16 cellular contexts compared by ENCODE assay signal in genomic region chr2:1836321-1836860, GRCh38.
"Had no signal": no experiment of that assay in that cellular context is flagged by ENCODE, and none has a peak within 500 bp of the region (broad histone marks: within the 10 kb centered on the region; RNA-seq: fewer than 3 reads in every experiment).

No MANE protein-coding gene starts in this region.

- H3K27ac Mint-ChIP-seq: naive thymus-derived CD4-positive, alpha-beta T cell; nephron progenitor cell; stimulated activated effector memory CD8-positive, alpha-beta T cell treated with anti-CD3 and anti-CD28 coated beads, Interleukin-12 subunit alpha, Interleukin-12 subunit beta, amount 100 ng/mL, for 72 hours; stimulated activated naive CD8-positive, alpha-beta T cell treated with anti-CD3 and anti-CD28 coated beads, Interleukin-15, Interleukin-2, amounts not matched to agents 100 ng/mL and 50 ng/mL, for 24 hours had no signal

- DNase-seq: effector memory CD4-positive, alpha-beta T cell; gastrocnemius medialis; mammary epithelial cell; naive thymus-derived CD4-positive, alpha-beta T cell; nephron progenitor cell; ovary; retina; stimulated activated CD4-positive, alpha-beta T cell treated with anti-CD3 and anti-CD28 coated beads, Interleukin-4, amount 100 ng/mL, for 1 hour; stimulated activated CD8-positive, alpha-beta memory T cell treated with anti-CD3 and anti-CD28 coated beads, Interleukin-4, amount 100 ng/mL, for 48 hours had no signal

- ATAC-seq: gastrocnemius medialis; naive thymus-derived CD4-positive, alpha-beta T cell; stimulated activated effector memory CD8-positive, alpha-beta T cell treated with anti-CD3 and anti-CD28 coated beads, Interleukin-12 subunit alpha, Interleukin-12 subunit beta, amount 100 ng/mL, for 72 hours had no signal

- H3K4me1 Mint-ChIP-seq: naive thymus-derived CD4-positive, alpha-beta T cell; stimulated activated effector memory CD8-positive, alpha-beta T cell treated with anti-CD3 and anti-CD28 coated beads, Interleukin-12 subunit alpha, Interleukin-12 subunit beta, amount 100 ng/mL, for 72 hours had no signal

- H3K27me3 Mint-ChIP-seq: stimulated activated naive CD8-positive, alpha-beta T cell treated with anti-CD3 and anti-CD28 coated beads, Interleukin-15, Interleukin-2, amounts not matched to agents 100 ng/mL and 50 ng/mL, for 24 hours had no signal

- H3K27ac ChIP-seq: epithelial cell of prostate, esophagus muscularis mucosa, gastrocnemius medialis, ovary, prostate gland, right lobe of liver, transverse colon had no signal

- H3K9me3 Mint-ChIP-seq: nephron progenitor cell; stimulated activated effector memory CD8-positive, alpha-beta T cell treated with anti-CD3 and anti-CD28 coated beads, Interleukin-12 subunit alpha, Interleukin-12 subunit beta, amount 100 ng/mL, for 72 hours; stimulated activated naive CD8-positive, alpha-beta T cell treated with anti-CD3 and anti-CD28 coated beads, Interleukin-15, Interleukin-2, amounts not matched to agents 100 ng/mL and 50 ng/mL, for 24 hours had no signal

- H3K36me3 Mint-ChIP-seq: naive thymus-derived CD4-positive, alpha-beta T cell; stimulated activated effector memory CD8-positive, alpha-beta T cell treated with anti-CD3 and anti-CD28 coated beads, Interleukin-12 subunit alpha, Interleukin-12 subunit beta, amount 100 ng/mL, for 72 hours had no signal

- H3K4me3 Mint-ChIP-seq: naive thymus-derived CD4-positive, alpha-beta T cell; stimulated activated effector memory CD8-positive, alpha-beta T cell treated with anti-CD3 and anti-CD28 coated beads, Interleukin-12 subunit alpha, Interleukin-12 subunit beta, amount 100 ng/mL, for 72 hours; stimulated activated naive CD8-positive, alpha-beta T cell treated with anti-CD3 and anti-CD28 coated beads, Interleukin-15, Interleukin-2, amounts not matched to agents 100 ng/mL and 50 ng/mL, for 24 hours had no signal
